Comparison of ENCODE assay signal across 8 cellular contexts in genomic region chr20:20712474-20713243, GRCh38. TPM values are rescaled to one million over a fixed set of nuclear protein-coding genes. Genes with fewer than 3 reads are reported as not detected.
DNase-seq lines count a peak whose midpoint lies in the region; ATAC-seq and TF ChIP-seq lines count a peak whose summit lies in the region.

TSS of gene RALGAPA2 (minus strand) at chr20:20712644. CDS start at chr20:20712480, 164 bp downstream.

- peaks cover 23% of the 10 kb centered on the region for H3K4me1 Mint-ChIP-seq in T-helper 1 cell treated with Interleukin-12 subunit alpha and Interleukin-12 subunit beta and Interleukin-4 antibody, amounts not matched to agents 30 μg/mL and 1 μg/mL, for 36 hours (ENCODE audit: low read depth)

- intact Hi-C loops in left cardiac atrium (cut with DNase I), result no loop called here
- intact Hi-C loops in posterior vena cava (cut with DNase I), result no loop called here
- intact Hi-C loops in upper lobe of right lung (cut with DNase I), result no loop called here

- TF ChIP-seq CTCF in GM13977 (IDR thresholded peaks at IDR 0.05; ENCODE audit: extremely low read depth, insufficient read depth, missing control alignments), result no peak
- no peak for TF ChIP-seq CTCF in upper lobe of right lung (IDR thresholded peaks at IDR 0.05)

- peaks cover 17% of the 10 kb centered on the region for H3K4me1 ChIP-seq in upper lobe of right lung

- H3K27ac ChIP-seq in upper lobe of right lung, result peak within 1 kb of the TSS; percentile 86

- no peaks in the 10 kb centered on the region for H3K27me3 Mint-ChIP-seq in T-helper 1 cell treated with Interleukin-12 subunit alpha and Interleukin-12 subunit beta and Interleukin-4 antibody, amounts not matched to agents 30 μg/mL and 1 μg/mL, for 36 hours (ENCODE audit: low read depth)

- no peaks in the 10 kb centered on the region for H3K9me3 Mint-ChIP-seq in T-helper 1 cell treated with Interleukin-12 subunit alpha and Interleukin-12 subunit beta and Interleukin-4 antibody, amounts not matched to agents 30 μg/mL and 1 μg/mL, for 36 hours

- in situ Hi-C loops in GM13977 (cut with MboI; ENCODE audit: low pct_unique_long_range_greater_than_20kb, low sequenced_read_pairs, unreplicated experiment), result no loop called here

- H3K4me3 Mint-ChIP-seq in T-helper 1 cell treated with Interleukin-12 subunit alpha and Interleukin-12 subunit beta and Interleukin-4 antibody, amounts not matched to agents 30 μg/mL and 1 μg/mL, for 36 hours, result peak within 1 kb of the TSS; percentile 95

- H3K4me3 ChIP-seq in upper lobe of right lung, result peak within 1 kb of the TSS; percentile 74

- ATAC-seq in HG02884 (IDR thresholded peaks at IDR 0.05; ENCODE audit: unreplicated experiment), result peak; percentile 93
- peak; percentile 97 to 99 for ATAC-seq in left cardiac atrium
- ATAC-seq in upper lobe of right lung, result peak; percentile 97

- DNase-seq in GM13977 (ENCODE audit: low spot score), result peak; percentile 98
- DNase-seq in NCI-H1694 (lab: John Stamatoyannopoulos, UW), result peak; percentile 94
- DNase-seq in amniotic stem cell (lab: John Stamatoyannopoulos, UW), result peak; percentile 98
- DNase-seq in left cardiac atrium, result peak; percentile 98
- DNase-seq in posterior vena cava (ENCODE audit: low spot score), result peak; percentile 99
- peak; percentile 99 for DNase-seq in upper lobe of right lung

- no peaks in the 10 kb centered on the region for H3K36me3 ChIP-seq in upper lobe of right lung

- H3K27ac Mint-ChIP-seq in T-helper 1 cell treated with Interleukin-12 subunit alpha and Interleukin-12 subunit beta and Interleukin-4 antibody, amounts not matched to agents 30 μg/mL and 1 μg/mL, for 36 hours, result peak within 1 kb of the TSS; percentile 96

- no peaks in the 10 kb centered on the region for H3K27me3 ChIP-seq in upper lobe of right lung

- peaks cover 4% of the 10 kb centered on the region for H3K36me3 Mint-ChIP-seq in T-helper 1 cell treated with Interleukin-12 subunit alpha and Interleukin-12 subunit beta and Interleukin-4 antibody, amounts not matched to agents 30 μg/mL and 1 μg/mL, for 36 hours (ENCODE audit: low read depth)

- no peaks in the 10 kb centered on the region for H3K9me3 ChIP-seq in upper lobe of right lung

RNA-seq across cellular contexts. Expression of gene RALGAPA2, which starts in this region (rescaled TPM):
- total RNA-seq in left cardiac atrium (10 to 100 TPM; 29.9 to 35.2 TPM), posterior vena cava (10 to 100 TPM; 34.2 to 38.0 TPM), upper lobe of right lung (88.9 TPM)

Comparison
In these comparisons a context has a peak if more than half of its experiments do, and no peak if none do; other contexts are left out.
1. Peak in every context shown above with its lines: DNase-seq, ATAC-seq, H3K4me3 ChIP-seq and H3K27ac ChIP-seq.